Comparison of ENCODE assay signal across 15 cellular contexts in genomic region chr9:27468000-27468399, GRCh38. TPM values are rescaled to one million over a fixed set of nuclear protein-coding genes. Genes with fewer than 3 reads are reported as not detected.
DNase-seq lines count a peak whose midpoint lies in the region; ATAC-seq and TF ChIP-seq lines count a peak whose summit lies in the region.
"Had no signal": no experiment of that assay in that cellular context is flagged by ENCODE, and none has a peak within 500 bp of the region (broad histone marks: within the 10 kb centered on the region; RNA-seq: fewer than 3 reads in every experiment).

No MANE protein-coding gene starts in this region.

- no peaks in the 10 kb centered on the region for H3K36me3 Mint-ChIP-seq in stimulated activated effector memory CD8-positive, alpha-beta T cell treated with anti-CD3 and anti-CD28 coated beads, Interleukin-12 subunit alpha, Interleukin-12 subunit beta, amount 100 ng/mL, for 72 hours
- H3K36me3 Mint-ChIP-seq in WTC11 = 0 out of 2 replicates have a peak, but pooled peaks cover 4% of the 10 kb centered on the region
- peaks cover 32 to 33% of the 10 kb centered on the region in 2 donors for H3K36me3 Mint-ChIP-seq in CD14-positive monocyte

- H3K27ac ChIP-seq in BLaER1 = no peak overlapping the region
- H3K27ac ChIP-seq in caudate nucleus (ENCODE audit: low read depth, low read length) = peak overlapping the region; percentile 85
- H3K27ac ChIP-seq: C4-2B had no signal

- no peaks in the 10 kb centered on the region for H3K9me3 Mint-ChIP-seq in stimulated activated effector memory CD8-positive, alpha-beta T cell treated with anti-CD3 and anti-CD28 coated beads, Interleukin-12 subunit alpha, Interleukin-12 subunit beta, amount 100 ng/mL, for 72 hours
- H3K9me3 Mint-ChIP-seq in WTC11 (no peaks in the 10 kb centered on the region), CD14-positive monocyte (peaks cover 0 to 15% (median 6%) of the 10 kb centered on the region in 7 donors)

- CTCF ChIA-PET in WTC11 (lab: Charles Lee) = no interaction called here

- DNase-seq in caudate nucleus (lab: John Stamatoyannopoulos, UW) (no peak), WTC11 (ENCODE audit: low spot score) (no peak), G401 (ENCODE audit: low spot score) (no peak), CD14-positive monocyte (ENCODE audit: low spot score) (no peak)
- no peak for DNase-seq in stimulated activated effector memory CD8-positive, alpha-beta T cell treated with anti-CD3 and anti-CD28 coated beads, Interleukin-12 subunit alpha, Interleukin-12 subunit beta, amount 100 ng/mL, for 72 hours (ENCODE audit: low spot score in 2 of 2)
- DNase-seq: 8988T, Caco-2, NCI-H1436 had no signal

- no peak overlapping the region for H3K4me3 Mint-ChIP-seq in stimulated activated effector memory CD8-positive, alpha-beta T cell treated with anti-CD3 and anti-CD28 coated beads, Interleukin-12 subunit alpha, Interleukin-12 subunit beta, amount 100 ng/mL, for 72 hours
- H3K4me3 Mint-ChIP-seq in WTC11 (no peak overlapping the region), CD14-positive monocyte (no peak overlapping the region)

- in situ Hi-C loops in G401 (cut with HindIII; ENCODE audit: low sequenced_read_pairs) = no loop called here

- H3K4me1 ChIP-seq in BLaER1 = peaks cover 56% of the 10 kb centered on the region

- POLR2A ChIA-PET in WTC11 (lab: Charles Lee) = no interaction called here

- peak; percentile 64 for ATAC-seq in HG02870 (IDR thresholded peaks at IDR 0.05; ENCODE audit: unreplicated experiment)
- ATAC-seq in stimulated activated effector memory CD8-positive, alpha-beta T cell treated with anti-CD3 and anti-CD28 coated beads, Interleukin-12 subunit alpha, Interleukin-12 subunit beta, amount 100 ng/mL, for 72 hours = peak; percentile 55
- no peak for ATAC-seq in WTC11
- ATAC-seq in GM19452 (IDR thresholded peaks at IDR 0.05; ENCODE audit: unreplicated experiment) = no peak

- TF ChIP-seq CTCF in WTC11 (IDR thresholded peaks at IDR 0.05) (no peak), CD14-positive monocyte (IDR thresholded peaks at IDR 0.05) (no peak)

- H3K27me3 Mint-ChIP-seq in WTC11 (ENCODE audit: low read depth) = no peaks in the 10 kb centered on the region
- peaks cover 0 to 4% (median 2%) of the 10 kb centered on the region in 3 donors for H3K27me3 Mint-ChIP-seq in CD14-positive monocyte (ENCODE audit: low read depth in 3 of 3)

- no peaks in the 10 kb centered on the region for H3K36me3 ChIP-seq in BLaER1

- peaks cover 21% of the 10 kb centered on the region for H3K9me3 ChIP-seq in BLaER1
- H3K9me3 ChIP-seq: Caco-2 had no signal

- no peak overlapping the region for H3K27ac Mint-ChIP-seq in stimulated activated effector memory CD8-positive, alpha-beta T cell treated with anti-CD3 and anti-CD28 coated beads, Interleukin-12 subunit alpha, Interleukin-12 subunit beta, amount 100 ng/mL, for 72 hours
- no peak overlapping the region for H3K27ac Mint-ChIP-seq in WTC11
- H3K27ac Mint-ChIP-seq in CD14-positive monocyte = no peak overlapping the region

- peak overlapping the region; percentile 64 for H3K4me2 ChIP-seq in BLaER1

- H4K20me1 ChIP-seq in BLaER1 = no peaks in the 10 kb centered on the region

- intact Hi-C loops in CD14-positive monocyte (cut with micrococcal nuclease) = loop anchor here in 1 of 2 donors (10.0 kb wide), 1 partner anchor 57 kb away; the partner anchor contains the start of genes IFNK and MOB3B

- no peak overlapping the region for H3K4me3 ChIP-seq in BLaER1

- no peaks in the 10 kb centered on the region for H3K27me3 ChIP-seq in BLaER1

- H3K9ac ChIP-seq in BLaER1 = no peak overlapping the region

- no peaks in the 10 kb centered on the region for H3K4me1 Mint-ChIP-seq in stimulated activated effector memory CD8-positive, alpha-beta T cell treated with anti-CD3 and anti-CD28 coated beads, Interleukin-12 subunit alpha, Interleukin-12 subunit beta, amount 100 ng/mL, for 72 hours
- H3K4me1 Mint-ChIP-seq in WTC11 (peaks cover 53% of the 10 kb centered on the region), CD14-positive monocyte (peaks cover 13% of the 10 kb centered on the region)

TF ChIP-seq in WTC11, 78 proteins besides CTCF, POLR2A, EP300 and RAD21 (continues in another document):
- no peak for TF ChIP-seq MLX (CRISPR knock-in tag; IDR thresholded peaks at IDR 0.05)
- no peak for TF ChIP-seq CREB1 (CRISPR knock-in tag; IDR thresholded peaks at IDR 0.05)
- TF ChIP-seq PREB (CRISPR knock-in tag; IDR thresholded peaks at IDR 0.05; ENCODE audit: borderline replicate concordance) = no peak
- TF ChIP-seq KAT7 (CRISPR knock-in tag; IDR thresholded peaks at IDR 0.05; ENCODE audit: borderline replicate concordance) = no peak
- TF ChIP-seq ZNF532 (CRISPR knock-in tag; IDR thresholded peaks at IDR 0.05; ENCODE audit: borderline replicate concordance) = no peak
- TF ChIP-seq ZNF423 (CRISPR knock-in tag; IDR thresholded peaks at IDR 0.05) = no peak
- TF ChIP-seq IRF1 (CRISPR knock-in tag; IDR thresholded peaks at IDR 0.05) = no peak
- no peak for TF ChIP-seq CDX4 (CRISPR knock-in tag; IDR thresholded peaks at IDR 0.05; ENCODE audit: borderline replicate concordance)
- no peak for TF ChIP-seq SOX15 (CRISPR knock-in tag; IDR thresholded peaks at IDR 0.05)
- no peak for TF ChIP-seq SMAD4 (CRISPR knock-in tag; IDR thresholded peaks at IDR 0.05)
- no peak for TF ChIP-seq USF2 (CRISPR knock-in tag; IDR thresholded peaks at IDR 0.05)

RNA-seq across cellular contexts. Expression of gene IFNK, which starts 56.1 kb away (rescaled TPM):
- total RNA-seq in WTC11 (2021) = not detected in 3 replicates
- not detected in 2 replicates for total RNA-seq in G401 (2014; rRNA removed; shearing (Covaris generic))
- polyA plus RNA-seq in CD14-positive monocyte = not detected
- total RNA-seq: Caco-2, H1, HT1080, SK-MEL-5 had no signal
- polyA plus RNA-seq: H1 had no signal

Comparison
In these comparisons a context has a peak if more than half of its experiments do, and no peak if none do; other contexts are left out.
1. ATAC-seq: peak in HG02870 (single experiment) and stimulated activated effector memory CD8-positive, alpha-beta T cell treated with anti-CD3 and anti-CD28 coated beads, Interleukin-12 subunit alpha, Interleukin-12 subunit beta, amount 100 ng/mL, for 72 hours (single experiment); none in WTC11 (single experiment) and GM19452 (single experiment).